ENCODE assay signal across 9 cellular contexts in the genomic region with DNA sequence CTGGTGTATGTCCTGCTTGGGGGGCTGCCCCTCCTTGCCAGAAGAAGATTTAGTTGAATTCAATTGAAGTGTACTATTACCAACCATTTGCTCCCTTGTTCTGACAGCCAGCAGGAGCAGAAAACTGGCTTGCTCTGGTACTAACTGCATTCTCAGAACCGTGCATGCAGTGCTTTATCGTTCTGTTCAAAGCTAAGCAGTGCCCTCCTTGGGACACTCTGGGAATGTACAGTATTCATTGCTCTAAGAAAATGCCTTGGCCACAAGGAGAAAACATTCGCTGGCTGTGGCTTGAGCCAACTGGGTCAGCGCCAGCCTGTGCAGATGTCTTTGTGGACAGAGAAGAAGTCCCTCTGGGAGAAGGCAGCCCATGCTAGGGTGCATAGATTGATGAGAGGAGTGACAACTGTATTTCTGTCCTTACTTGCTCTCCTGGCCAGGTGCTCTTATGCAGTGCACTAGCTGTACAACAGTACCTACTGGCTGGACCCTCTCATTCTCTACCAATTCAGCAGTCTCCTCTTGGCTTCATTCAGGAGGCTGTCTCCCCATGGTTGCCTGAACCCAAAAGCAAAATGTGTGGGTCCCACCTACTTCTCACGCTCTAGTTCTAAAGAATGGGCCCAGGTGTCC.
DNase-seq lines count a peak whose midpoint lies in the region; ATAC-seq, FAIRE-seq and TF ChIP-seq lines count a peak whose summit lies in the region.
"Had no signal": no experiment of that assay in that cellular context is flagged by ENCODE, and none has a peak within 500 bp of the region (broad histone marks: within the 10 kb centered on the region; RNA-seq: fewer than 3 reads in every experiment).

No MANE protein-coding gene starts in this region.

- ATAC-seq in natural killer cell treated with Interleukin-12 subunit alpha and Interleukin-12 subunit beta and Interleukin-15 and Interleukin-18, amount 100 ng/mL, for 72 hours: peak; percentile 20 to 43
- ATAC-seq in natural killer cell (no peak), HG02678 (IDR thresholded peaks at IDR 0.05; ENCODE audit: unreplicated experiment) (no peak)

- H3K4me1 ChIP-seq in mammary epithelial cell (ENCODE audit: insufficient read depth, low read length) (peaks cover 27% of the 10 kb centered on the region), kidney (ENCODE audit: control insufficient read depth in 1 of 2, insufficient read depth in 1 of 2, low read depth in 1 of 2, low read length in 2 of 2) (peaks cover 8% of the 10 kb centered on the region in 2 donors)

- H3K4me3 ChIP-seq in mammary epithelial cell (replicated peaks in 1 of 3; ENCODE audit: insufficient read depth in 1 of 3, low read depth in 2 of 3, low read length in 3 of 3): no peak overlapping the region
- H3K4me3 ChIP-seq in kidney (ENCODE audit: low read length in 2 of 2): no peak overlapping the region

- H4K20me1 ChIP-seq in mammary epithelial cell (ENCODE audit: insufficient read depth, low read length): no peaks in the 10 kb centered on the region

- FAIRE-seq in kidney (lab: Jason Lieb, UNC): peak; percentile 57

- peaks cover 2 to 3% of the 10 kb centered on the region in 2 donors for H3K4me1 Mint-ChIP-seq in natural killer cell treated with Interleukin-12 subunit alpha and Interleukin-12 subunit beta and Interleukin-15 and Interleukin-18, amount 100 ng/mL, for 72 hours (ENCODE audit: low read depth in 2 of 2)
- peaks cover 0 to 2% of the 10 kb centered on the region in 2 donors for H3K4me1 Mint-ChIP-seq in natural killer cell

- no peaks in the 10 kb centered on the region for H3K9me3 Mint-ChIP-seq in natural killer cell treated with Interleukin-12 subunit alpha and Interleukin-12 subunit beta and Interleukin-15 and Interleukin-18, amount 100 ng/mL, for 72 hours
- H3K9me3 Mint-ChIP-seq in natural killer cell: no peaks in the 10 kb centered on the region
- H3K9me3 Mint-ChIP-seq: activated naive CD8-positive, alpha-beta T cell treated with anti-CD3 and anti-CD28 coated beads, Interleukin-2, amount 10 ng/mL, durations not matched to agents 7 days and 5 days had no signal

- no peak overlapping the region for H3K4me2 ChIP-seq in mammary epithelial cell (ENCODE audit: insufficient read depth, low read depth, low read length)

- H2AFZ ChIP-seq in mammary epithelial cell (ENCODE audit: low read depth, low read length): no peak overlapping the region

- no peaks in the 10 kb centered on the region for H3K79me2 ChIP-seq in mammary epithelial cell (ENCODE audit: insufficient read depth, low read length)

- BruUV-seq in mammary epithelial cell (replicated peaks; lab: Mats Ljungman, UMichigan): no TSS peak

- H3K27ac Mint-ChIP-seq in natural killer cell treated with Interleukin-12 subunit alpha and Interleukin-12 subunit beta and Interleukin-15 and Interleukin-18, amount 100 ng/mL, for 72 hours: no peak overlapping the region
- no peak overlapping the region for H3K27ac Mint-ChIP-seq in natural killer cell
- H3K27ac Mint-ChIP-seq: activated naive CD8-positive, alpha-beta T cell treated with anti-CD3 and anti-CD28 coated beads, Interleukin-2, amount 10 ng/mL, durations not matched to agents 7 days and 5 days had no signal

- no peak for TF ChIP-seq CTCF in natural killer cell (IDR thresholded peaks at IDR 0.05)
- TF ChIP-seq CTCF in mammary epithelial cell (conservative IDR thresholded peaks at IDR 0.05 in 1 of 2, IDR thresholded peaks at IDR 0.05 in 1 of 2; ENCODE audit: extremely low read depth in 1 of 2, insufficient read depth in 1 of 2, low read depth in 1 of 2, low read length in 2 of 2): peak; percentile 64 to 75
- peak; percentile 67 for TF ChIP-seq CTCF in kidney (IDR thresholded peaks at IDR 0.05; ENCODE audit: borderline replicate concordance, extremely low read depth, insufficient read depth)
- no peak for TF ChIP-seq CTCF in GM10248 (IDR thresholded peaks at IDR 0.05; ENCODE audit: control extremely low read depth, extremely low read depth, low read depth, missing control alignments)

- WGBS in mammary epithelial cell (ENCODE audit: low coverage, missing lambda C conversion rate): 23% methylated on average over 5 of the region's 5 CpGs

- H3K9me3 ChIP-seq in mammary epithelial cell (replicated peaks; ENCODE audit: insufficient read depth, low read length) (no peaks in the 10 kb centered on the region), kidney (ENCODE audit: control insufficient read depth in 1 of 2, low read length in 2 of 2) (no peaks in the 10 kb centered on the region)

- no peak overlapping the region for H3K4me3 Mint-ChIP-seq in natural killer cell treated with Interleukin-12 subunit alpha and Interleukin-12 subunit beta and Interleukin-15 and Interleukin-18, amount 100 ng/mL, for 72 hours
- no peak overlapping the region for H3K4me3 Mint-ChIP-seq in natural killer cell
- H3K4me3 Mint-ChIP-seq: activated naive CD8-positive, alpha-beta T cell treated with anti-CD3 and anti-CD28 coated beads, Interleukin-2, amount 10 ng/mL, durations not matched to agents 7 days and 5 days had no signal

- in situ Hi-C loops in mammary epithelial cell (cut with MboI; ENCODE audit: low sequenced_read_pairs in 2 of 2): loop anchor here (5.0 to 25.0 kb wide), 3 partner anchors 260 to 575 kb away; no protein-coding TSS in a partner anchor

- no peak for DNase-seq in natural killer cell treated with Interleukin-12 subunit alpha and Interleukin-12 subunit beta and Interleukin-15 and Interleukin-18, amount 100 ng/mL, for 72 hours (ENCODE audit: low spot score)
- no peak for DNase-seq in natural killer cell
- DNase-seq in NCI-H446 treated with DMSO at 0.1 percent for 48 hours (lab: John Stamatoyannopoulos, UW): peak; percentile 92
- DNase-seq in mammary epithelial cell: peak; percentile 63
- DNase-seq in kidney: peak; percentile 87
- peak; percentile 81 for DNase-seq in stromal cell of bone marrow (ENCODE audit: low read depth)
- DNase-seq in GM10248 (ENCODE audit: extremely low spot score): no peak
- DNase-seq: activated naive CD8-positive, alpha-beta T cell treated with anti-CD3 and anti-CD28 coated beads, Interleukin-2, amount 10 ng/mL, durations not matched to agents 7 days and 5 days had no signal

- H3K27me3 Mint-ChIP-seq in natural killer cell treated with Interleukin-12 subunit alpha and Interleukin-12 subunit beta and Interleukin-15 and Interleukin-18, amount 100 ng/mL, for 72 hours: peaks cover 0 to 2% of the 10 kb centered on the region in 2 donors
- H3K27me3 Mint-ChIP-seq in natural killer cell (ENCODE audit: low read depth in 2 of 2): peaks cover 5 to 12% of the 10 kb centered on the region in 2 donors

- intact Hi-C loops in natural killer cell (cut with micrococcal nuclease) (no loop called here), mammary epithelial cell (cut with micrococcal nuclease) (loop anchor here (1.0 to 10.0 kb wide), 5 partner anchors 101 to 577 kb away; no protein-coding TSS in a partner anchor), kidney (cut with DNase I) (loop anchor here (10.0 kb wide), 1 partner anchor 347 kb away; no protein-coding TSS in a partner anchor)

- no peak overlapping the region for H3K9ac ChIP-seq in mammary epithelial cell (ENCODE audit: insufficient read depth, low read length)
- no peak overlapping the region for H3K9ac ChIP-seq in kidney (ENCODE audit: low read length in 2 of 2)

- no peak overlapping the region for H3K27ac ChIP-seq in mammary epithelial cell (ENCODE audit: insufficient read depth, low read depth, low read length)
- H3K27ac ChIP-seq in kidney (ENCODE audit: low read depth in 2 of 2, low read length in 2 of 2): no peak overlapping the region

- no peaks in the 10 kb centered on the region for H3K36me3 Mint-ChIP-seq in natural killer cell treated with Interleukin-12 subunit alpha and Interleukin-12 subunit beta and Interleukin-15 and Interleukin-18, amount 100 ng/mL, for 72 hours
- no peaks in the 10 kb centered on the region for H3K36me3 Mint-ChIP-seq in natural killer cell
- H3K36me3 Mint-ChIP-seq: activated naive CD8-positive, alpha-beta T cell treated with anti-CD3 and anti-CD28 coated beads, Interleukin-2, amount 10 ng/mL, durations not matched to agents 7 days and 5 days had no signal

- POLR2A ChIA-PET in GM10248 (lab: Yijun Ruan, JAX): interaction anchor here (0.6 kb wide), 1 partner anchor 346 kb away, joined by 3 read pairs; no protein-coding TSS in a partner anchor

- no peaks in the 10 kb centered on the region for H3K27me3 ChIP-seq in mammary epithelial cell (ENCODE audit: insufficient read depth, low read length)

- dilution Hi-C loops in mammary epithelial cell (cut with HindIII; ENCODE audit: low sequenced_read_pairs): no loop called here

- CTCF ChIA-PET in mammary epithelial cell (lab: Charles Lee; ENCODE audit: low non-redundant PET) (interaction anchor here (0.8 kb wide), 2 partner anchors 261 to 364 kb away, joined by 3 to 4 read pairs; no protein-coding TSS in a partner anchor), GM10248 (lab: Yijun Ruan, JAX) (interaction anchor here (1.1 to 1.8 kb wide), 2 partner anchors 9 to 1625 kb away, joined by 3 to 4 read pairs; no protein-coding TSS in a partner anchor)

- no peaks in the 10 kb centered on the region for H3K36me3 ChIP-seq in mammary epithelial cell (ENCODE audit: insufficient read depth, low read length)
- no peaks in the 10 kb centered on the region for H3K36me3 ChIP-seq in kidney (ENCODE audit: control insufficient read depth in 1 of 2, insufficient read depth in 2 of 2, low read length in 2 of 2)

Comparison
In these comparisons a context has a peak if more than half of its experiments do, and no peak if none do; other contexts are left out.
1. ATAC-seq: peak in natural killer cell treated with Interleukin-12 subunit alpha and Interleukin-12 subunit beta and Interleukin-15 and Interleukin-18, amount 100 ng/mL, for 72 hours (2 of 2); none in natural killer cell (0 of 3) and HG02678 (single experiment).
2. DNase-seq: peak in NCI-H446 treated with DMSO at 0.1 percent for 48 hours (single experiment), mammary epithelial cell (single experiment), kidney (single experiment) and stromal cell of bone marrow (single experiment); none in natural killer cell treated with Interleukin-12 subunit alpha and Interleukin-12 subunit beta and Interleukin-15 and Interleukin-18, amount 100 ng/mL, for 72 hours (single experiment), natural killer cell (single experiment) and GM10248 (single experiment).
3. CTCF ChIP-seq: peak in mammary epithelial cell (2 of 2) and kidney (single experiment); none in natural killer cell (single experiment) and GM10248 (single experiment).